17 cellular contexts compared by ENCODE assay signal in genomic region chr17:31574458-31574857, GRCh38.
DNase-seq lines count a peak whose midpoint lies in the region; ATAC-seq and TF ChIP-seq lines count a peak whose summit lies in the region.
"Had no signal": no experiment of that assay in that cellular context is flagged by ENCODE, and none has a peak within 500 bp of the region (broad histone marks: within the 10 kb centered on the region; RNA-seq: fewer than 3 reads in every experiment).

No MANE protein-coding gene starts in this region.

- H3K27me3 Mint-ChIP-seq in activated CD4-positive, alpha-beta T cell treated with anti-CD3 and anti-CD28 coated beads, Interleukin-2, amount 10 ng/mL, durations not matched to agents 24 days and 14 days: no peaks in the 10 kb centered on the region

- H3K9me3 Mint-ChIP-seq in activated CD4-positive, alpha-beta T cell treated with anti-CD3 and anti-CD28 coated beads, Interleukin-2, amount 10 ng/mL, durations not matched to agents 24 days and 14 days: no peaks in the 10 kb centered on the region

- TF ChIP-seq POLR2A in body of pancreas (IDR thresholded peaks at IDR 0.05) (no peak), sigmoid colon (IDR thresholded peaks at IDR 0.05) (no peak)

- no peak overlapping the region for H3K27ac Mint-ChIP-seq in activated CD4-positive, alpha-beta T cell treated with anti-CD3 and anti-CD28 coated beads, Interleukin-2, amount 10 ng/mL, durations not matched to agents 24 days and 14 days

- peaks cover 42% of the 10 kb centered on the region for H3K4me1 ChIP-seq in ACC112 (ENCODE audit: control insufficient read depth, insufficient read depth, low read length, unreplicated experiment)
- H3K4me1 ChIP-seq in body of pancreas: peaks cover 55% of the 10 kb centered on the region
- H3K4me1 ChIP-seq in sigmoid colon: peaks cover 0 to 86% (median 73%) of the 10 kb centered on the region in 4 donors
- H3K4me1 ChIP-seq in SJCRH30: peaks cover 7% of the 10 kb centered on the region; the same call in 1 of the 2 replicates

- H3K4me3 Mint-ChIP-seq in activated CD4-positive, alpha-beta T cell treated with anti-CD3 and anti-CD28 coated beads, Interleukin-2, amount 10 ng/mL, durations not matched to agents 24 days and 14 days: no peak overlapping the region

- H2AFZ ChIP-seq in ACC112 (ENCODE audit: low read length, unreplicated experiment): no peak overlapping the region

- H3K36me3 ChIP-seq in ACC112 (ENCODE audit: insufficient read depth, low read length) (no peaks in the 10 kb centered on the region), body of pancreas (replicated peaks in 1 of 2; ENCODE audit: insufficient read depth in 1 of 2, low read depth in 2 of 2) (no peaks in the 10 kb centered on the region), sigmoid colon (peaks cover 0 to 10% (median 8%) of the 10 kb centered on the region in 4 donors), SJCRH30 (no peaks in the 10 kb centered on the region)

- no peaks in the 10 kb centered on the region for H3K4me1 Mint-ChIP-seq in activated CD4-positive, alpha-beta T cell treated with anti-CD3 and anti-CD28 coated beads, Interleukin-2, amount 10 ng/mL, durations not matched to agents 24 days and 14 days

- H3K27ac ChIP-seq in ACC112 (ENCODE audit: low read depth, low read length) (0 out of 2 replicates have a peak overlapping the region, but pooled peaks have one; percentile 10), body of pancreas (peak overlapping the region in 3 of 4 donors; percentile 77 to 92 (median 86)), sigmoid colon (peak overlapping the region in 3 of 4 donors; percentile 81 to 96 (median 85)), dorsolateral prefrontal cortex (no peak overlapping the region), SJCRH30 (no peak overlapping the region)
- H3K27ac ChIP-seq: C4-2B, KMS-11, SK-N-MC had no signal

- intact Hi-C loops in body of pancreas (cut with DNase I): no loop called here
- intact Hi-C loops in sigmoid colon (cut with DNase I): loop anchor here (5.0 kb wide), 1 partner anchor 213 kb away; no protein-coding TSS in a partner anchor
- intact Hi-C loops in dorsolateral prefrontal cortex (cut with DNase I): no loop called here
- intact Hi-C loops in activated CD4-positive, alpha-beta T cell treated with anti-CD3 and anti-CD28 coated beads, Interleukin-2, amount 10 ng/mL, durations not matched to agents 24 days and 14 days (cut with micrococcal nuclease): no loop called here

- ATAC-seq in body of pancreas: no peak
- ATAC-seq in GM21786 (IDR thresholded peaks at IDR 0.05; ENCODE audit: unreplicated experiment): no peak

- TF ChIP-seq CTCF in body of pancreas (IDR thresholded peaks at IDR 0.05): no peak
- no peak for TF ChIP-seq CTCF in sigmoid colon (IDR thresholded peaks at IDR 0.05)
- TF ChIP-seq CTCF in dorsolateral prefrontal cortex (IDR thresholded peaks at IDR 0.05 in 54 of 56, conservative IDR thresholded peaks at IDR 0.05 in 2 of 56; ENCODE audit: low read depth in 1 of 56, partially characterized antibody in 56 of 56): no peak

- H3K27me3 ChIP-seq in ACC112 (ENCODE audit: insufficient read depth, low read length) (no peaks in the 10 kb centered on the region), body of pancreas (no peaks in the 10 kb centered on the region), sigmoid colon (no peaks in the 10 kb centered on the region), dorsolateral prefrontal cortex (no peaks in the 10 kb centered on the region), SJCRH30 (peaks cover 13% of the 10 kb centered on the region)
- H3K27me3 ChIP-seq: MG63 had no signal

- no peaks in the 10 kb centered on the region for H3K36me3 Mint-ChIP-seq in activated CD4-positive, alpha-beta T cell treated with anti-CD3 and anti-CD28 coated beads, Interleukin-2, amount 10 ng/mL, durations not matched to agents 24 days and 14 days (ENCODE audit: low read depth)

- no peak overlapping the region for H3K4me3 ChIP-seq in ACC112 (ENCODE audit: low read depth, low read length)
- no peak overlapping the region for H3K4me3 ChIP-seq in body of pancreas
- H3K4me3 ChIP-seq in sigmoid colon: no peak overlapping the region
- H3K4me3 ChIP-seq in dorsolateral prefrontal cortex: no peak overlapping the region
- H3K4me3 ChIP-seq in SJCRH30: no peak overlapping the region
- H3K4me3 ChIP-seq: MG63, SK-N-MC had no signal

- no peaks in the 10 kb centered on the region for H3K9me3 ChIP-seq in body of pancreas
- H3K9me3 ChIP-seq in sigmoid colon: no peaks in the 10 kb centered on the region
- no peaks in the 10 kb centered on the region for H3K9me3 ChIP-seq in SJCRH30 (replicated peaks)
- H3K9me3 ChIP-seq: MG63 had no signal

- DNase-seq in MV-4-11 (lab: John Stamatoyannopoulos, UW) (peak; percentile 13), body of pancreas (no peak), sigmoid colon (no peak), dorsolateral prefrontal cortex (no peak), SJCRH30 (no peak)
- no peak for DNase-seq in activated CD4-positive, alpha-beta T cell treated with anti-CD3 and anti-CD28 coated beads, Interleukin-2, amount 10 ng/mL, durations not matched to agents 24 days and 14 days
- DNase-seq: COR-L47, MG63, NCI-H1417, NCI-H1930, NCI-H2171, NCI-H510A had no signal

- WGBS in body of pancreas, 2 donors: 97 to 99% methylated on average over 9 to 10 of the region's 10 CpGs
- 95 to 96% methylated on average over 10 of the region's 10 CpGs for WGBS in sigmoid colon, 2 donors

- peaks cover 68% of the 10 kb centered on the region for H3K79me2 ChIP-seq in ACC112 (ENCODE audit: control insufficient read depth, insufficient read depth, low read length, unreplicated experiment)

- no peak for TF ChIP-seq EP300 in sigmoid colon (IDR thresholded peaks at IDR 0.05)

Comparison
In these comparisons a context has a peak if more than half of its experiments do, and no peak if none do; other contexts are left out.
1. H3K27ac ChIP-seq: peak in ACC112 (single experiment), body of pancreas (3 of 4) and sigmoid colon (3 of 4); none in dorsolateral prefrontal cortex (0 of 59) and SJCRH30 (single experiment).